Comparison of ENCODE assay signal across 27 cellular contexts in the genomic region with DNA sequence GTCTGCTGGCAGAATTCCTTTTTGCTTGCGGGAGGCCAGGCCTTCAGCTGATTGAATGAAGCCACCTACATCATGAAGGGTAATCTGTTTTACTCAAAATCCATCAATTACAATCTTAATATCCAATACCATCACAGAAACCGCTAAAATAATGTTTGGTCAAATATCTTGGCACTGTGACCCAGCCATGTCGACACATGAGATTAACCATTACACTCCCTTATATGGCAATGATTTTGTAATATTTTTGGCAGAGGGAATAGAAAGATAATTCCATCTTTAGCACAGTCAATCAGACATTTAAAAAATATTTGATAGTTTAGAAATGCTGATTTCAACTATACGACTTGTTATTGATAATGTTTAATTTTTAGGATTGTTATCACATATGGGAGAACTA. TPM values are rescaled to one million over a fixed set of nuclear protein-coding genes. Genes with fewer than 3 reads are reported as not detected.
"Had no signal": no experiment of that assay in that cellular context is flagged by ENCODE, and none has a peak within 500 bp of the region (broad histone marks: within the 10 kb centered on the region; RNA-seq: fewer than 3 reads in every experiment).

No MANE protein-coding gene starts in this region.

- H3K27me3 ChIP-seq: ascending aorta, body of pancreas, Peyer's patch had no signal

- H3K4me3 Mint-ChIP-seq: activated CD4-positive, alpha-beta memory T cell treated with anti-CD3 and anti-CD28 coated beads for 36 hours; activated CD4-positive, alpha-beta T cell treated with anti-CD3 and anti-CD28 coated beads, Interleukin-2, amount 10 ng/mL, durations not matched to agents 7 days and 5 days; activated naive CD4-positive, alpha-beta T cell treated with anti-CD3 and anti-CD28 coated beads, Interleukin-2, amount 10 ng/mL, durations not matched to agents 7 days and 5 days; activated naive CD8-positive, alpha-beta T cell treated with anti-CD3 and anti-CD28 coated beads, Interleukin-2, amount 10 ng/mL, durations not matched to agents 7 days and 5 days; activated T-helper 17 cell treated with anti-CD3 and anti-CD28 coated beads, Interleukin-2, amount 50 U/mL, for 72 hours had no signal

- H3K36me3 Mint-ChIP-seq: activated CD4-positive, alpha-beta memory T cell treated with anti-CD3 and anti-CD28 coated beads for 36 hours; activated naive CD4-positive, alpha-beta T cell treated with anti-CD3 and anti-CD28 coated beads, Interleukin-2, amount 10 ng/mL, durations not matched to agents 7 days and 5 days; activated naive CD8-positive, alpha-beta T cell treated with anti-CD3 and anti-CD28 coated beads, Interleukin-2, amount 10 ng/mL, durations not matched to agents 7 days and 5 days had no signal

- H3K9me3 Mint-ChIP-seq: activated CD4-positive, alpha-beta memory T cell treated with anti-CD3 and anti-CD28 coated beads for 36 hours; activated CD4-positive, alpha-beta T cell treated with anti-CD3 and anti-CD28 coated beads, Interleukin-2, amount 10 ng/mL, durations not matched to agents 7 days and 5 days had no signal

- FAIRE-seq: bronchial epithelial cell, K562 had no signal

- ATAC-seq: activated T-helper 17 cell treated with anti-CD3 and anti-CD28 coated beads, Interleukin-2, amount 50 U/mL, for 72 hours; body of pancreas; K562 had no signal

- DNase-seq: activated CD4-positive, alpha-beta memory T cell treated with anti-CD3 and anti-CD28 coated beads for 36 hours; activated CD4-positive, alpha-beta T cell treated with anti-CD3 and anti-CD28 coated beads, Interleukin-2, amount 10 ng/mL, durations not matched to agents 7 days and 5 days; activated CD4-positive, CD25-positive, alpha-beta regulatory T cell; activated CD8-positive, alpha-beta memory T cell treated with anti-CD3 and anti-CD28 coated beads for 24 hours; activated gamma-delta T cell; activated naive CD4-positive, alpha-beta T cell treated with anti-CD3 and anti-CD28 coated beads, Interleukin-2, amount 10 ng/mL, durations not matched to agents 7 days and 5 days; activated naive CD8-positive, alpha-beta T cell treated with anti-CD3 and anti-CD28 coated beads, Interleukin-2, amount 10 ng/mL, durations not matched to agents 7 days and 5 days; activated T-cell treated with anti-CD3 and anti-CD28 coated beads for 4 hours; activated T-cell treated with anti-CD3 and anti-CD28 coated beads, Interleukin-2, amount 50 U/mL, for 48 hours; amniotic stem cell; body of pancreas; Karpas-422; NCI-H1105 treated with DMSO at 0.1 percent for 48 hours; NCI-H1436 treated with DMSO at 0.1 percent for 48 hours; NCI-H187; NCI-H2081; NCI-H510A treated with DMSO at 0.1 percent for 48 hours; NCI-H69; Peyer's patch; SIG-M5; T-helper 1 cell had no signal

- H3K4me1 Mint-ChIP-seq: activated CD4-positive, alpha-beta T cell treated with anti-CD3 and anti-CD28 coated beads, Interleukin-2, amount 10 ng/mL, durations not matched to agents 7 days and 5 days; activated naive CD4-positive, alpha-beta T cell treated with anti-CD3 and anti-CD28 coated beads, Interleukin-2, amount 10 ng/mL, durations not matched to agents 7 days and 5 days; activated naive CD8-positive, alpha-beta T cell treated with anti-CD3 and anti-CD28 coated beads, Interleukin-2, amount 10 ng/mL, durations not matched to agents 7 days and 5 days; activated T-helper 17 cell treated with anti-CD3 and anti-CD28 coated beads, Interleukin-2, amount 50 U/mL, for 72 hours had no signal

- H3K27ac ChIP-seq: ascending aorta, body of pancreas, Peyer's patch, VCaP had no signal

- H3K27me3 Mint-ChIP-seq: activated CD4-positive, alpha-beta memory T cell treated with anti-CD3 and anti-CD28 coated beads for 36 hours; activated CD4-positive, alpha-beta T cell treated with anti-CD3 and anti-CD28 coated beads, Interleukin-2, amount 10 ng/mL, durations not matched to agents 7 days and 5 days; activated naive CD4-positive, alpha-beta T cell treated with anti-CD3 and anti-CD28 coated beads, Interleukin-2, amount 10 ng/mL, durations not matched to agents 7 days and 5 days; activated T-helper 17 cell treated with anti-CD3 and anti-CD28 coated beads, Interleukin-2, amount 50 U/mL, for 72 hours had no signal

- H3K27ac Mint-ChIP-seq: activated CD4-positive, alpha-beta memory T cell treated with anti-CD3 and anti-CD28 coated beads for 36 hours; activated CD4-positive, alpha-beta T cell treated with anti-CD3 and anti-CD28 coated beads, Interleukin-2, amount 10 ng/mL, durations not matched to agents 7 days and 5 days; activated naive CD4-positive, alpha-beta T cell treated with anti-CD3 and anti-CD28 coated beads, Interleukin-2, amount 10 ng/mL, durations not matched to agents 7 days and 5 days; activated naive CD8-positive, alpha-beta T cell treated with anti-CD3 and anti-CD28 coated beads, Interleukin-2, amount 10 ng/mL, durations not matched to agents 7 days and 5 days; activated T-helper 17 cell treated with anti-CD3 and anti-CD28 coated beads, Interleukin-2, amount 50 U/mL, for 72 hours had no signal

- H3K4me1 ChIP-seq: ascending aorta, body of pancreas, Peyer's patch had no signal

- H3K4me3 ChIP-seq: ascending aorta, body of pancreas, K562, Peyer's patch had no signal

- H3K36me3 ChIP-seq: ascending aorta, Peyer's patch had no signal

- H3K9me3 ChIP-seq: ascending aorta, body of pancreas, Peyer's patch had no signal

RNA-seq across cellular contexts. Expression of a gene that starts 36.5 kb away (rescaled TPM):
- total RNA-seq: activated CD4-positive, alpha-beta memory T cell treated with anti-CD3 and anti-CD28 coated beads for 36 hours; activated CD4-positive, alpha-beta T cell treated with anti-CD3 and anti-CD28 coated beads, Interleukin-2, amount 10 ng/mL, durations not matched to agents 7 days and 5 days; activated naive CD8-positive, alpha-beta T cell treated with anti-CD3 and anti-CD28 coated beads, Interleukin-2, amount 10 ng/mL, durations not matched to agents 7 days and 5 days; activated T-helper 17 cell treated with anti-CD3 and anti-CD28 coated beads, Interleukin-2, amount 50 U/mL, for 72 hours; ascending aorta; body of pancreas; bronchial epithelial cell; K562; T-helper 2 cell treated with Interferon-gamma antibody and Interleukin-4, amounts not matched to agents 100 ng/mL and 5 ng/mL, for 36 hours had no signal
- polyA plus RNA-seq: K562 had no signal
